Comparison of ENCODE assay signal across 8 cellular contexts in the genomic region with DNA sequence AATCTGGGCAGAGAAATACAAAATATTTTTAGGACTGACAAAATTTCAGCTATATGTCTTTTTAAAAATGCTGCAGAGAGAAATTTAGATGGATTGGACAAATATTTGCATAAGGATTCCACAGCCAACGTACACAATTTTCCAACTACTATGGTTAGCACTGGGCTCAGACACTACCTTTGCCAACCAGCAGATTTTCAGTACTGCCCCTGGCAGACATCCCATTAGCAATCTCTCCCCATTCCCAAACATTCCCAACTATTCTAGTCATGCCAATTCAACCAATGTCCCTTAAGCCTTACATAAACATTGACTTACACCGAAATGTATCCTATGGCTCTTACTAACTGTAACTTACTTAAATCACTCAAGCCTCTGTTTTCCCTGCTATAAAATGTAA. TPM values are rescaled to one million over a fixed set of nuclear protein-coding genes. Genes with fewer than 3 reads are reported as not detected.
DNase-seq lines count a peak whose midpoint lies in the region; ATAC-seq and TF ChIP-seq lines count a peak whose summit lies in the region.
"Not testable (repeated sequence)": the region's sequence is repeated elsewhere in the genome, so short reads cannot be mapped to it uniquely, and the experiment has no call there.
"Had no signal": no experiment of that assay in that cellular context is flagged by ENCODE, and none has a peak within 500 bp of the region (broad histone marks: within the 10 kb centered on the region; RNA-seq: fewer than 3 reads in every experiment).

No MANE protein-coding gene starts in this region.

- peak overlapping the region; percentile 28 for H3K4me3 Mint-ChIP-seq in T-helper 17 cell
- not testable (repeated sequence) for H3K4me3 Mint-ChIP-seq in activated naive CD8-positive, alpha-beta T cell treated with anti-CD3 and anti-CD28 coated beads, Interleukin-2, amount 50 U/mL, for 24 hours

- H3K27ac ChIP-seq in fibroblast of lung (ENCODE audit: insufficient read depth, low read length); mesenchymal stem cell (ENCODE audit: low read length, poor library complexity, severe bottlenecking): not testable (repeated sequence)

- H3K79me1 ChIP-seq in mesenchymal stem cell (replicated peaks; ENCODE audit: low read length, poor library complexity, severe bottlenecking): not testable (repeated sequence)

- peak; percentile 57 for DNase-seq in Daoy (ENCODE audit: low read depth)
- peak; percentile 11 for DNase-seq in HS-27A (ENCODE audit: low read depth)
- peak; percentile 67 for DNase-seq in NCI-H526 treated with DMSO at 0.1 percent for 48 hours (lab: John Stamatoyannopoulos, UW)
- DNase-seq in T-helper 17 cell; activated naive CD8-positive, alpha-beta T cell treated with anti-CD3 and anti-CD28 coated beads, Interleukin-2, amount 50 U/mL, for 24 hours: not testable (repeated sequence)
- peak; percentile 56 to 59 for DNase-seq in fibroblast of lung (ENCODE audit: low read depth in 2 of 2)
- peak; percentile 19 for DNase-seq in mesenchymal stem cell

- H3K79me2 ChIP-seq in fibroblast of lung (ENCODE audit: control insufficient read depth, insufficient read depth, low read length): not testable (repeated sequence)

- WGBS in mesenchymal stem cell: 67% methylated on average over 1 of the region's 2 CpGs

- H3K23ac ChIP-seq in mesenchymal stem cell (ENCODE audit: low read length in 2 of 2): not testable (repeated sequence)

- not testable (repeated sequence) for ATAC-seq in T-helper 17 cell; activated naive CD8-positive, alpha-beta T cell treated with anti-CD3 and anti-CD28 coated beads, Interleukin-2, amount 50 U/mL, for 24 hours

- not testable (repeated sequence) for H3K4me2 ChIP-seq in fibroblast of lung (ENCODE audit: extremely low read depth, insufficient read depth, low read length); mesenchymal stem cell (ENCODE audit: low read length, poor library complexity, severe bottlenecking)

- not testable (repeated sequence) for H3K27me3 ChIP-seq in fibroblast of lung (ENCODE audit: control insufficient read depth, insufficient read depth, low read length); mesenchymal stem cell (ENCODE audit: control insufficient read depth in 1 of 2, insufficient read depth in 1 of 2, low read length in 2 of 2)

- H4K8ac ChIP-seq in mesenchymal stem cell (ENCODE audit: low read length): not testable (repeated sequence)

- TF ChIP-seq CTCF in fibroblast of lung (conservative IDR thresholded peaks at IDR 0.05 in 1 of 2, IDR thresholded peaks at IDR 0.05 in 1 of 2; ENCODE audit: low read depth in 1 of 2, low read length in 2 of 2): not testable (repeated sequence)

- not testable (repeated sequence) for H3K36me3 ChIP-seq in fibroblast of lung (ENCODE audit: control insufficient read depth, insufficient read depth, low read length); mesenchymal stem cell (ENCODE audit: control insufficient read depth in 1 of 2, insufficient read depth in 2 of 2, low read depth in 1 of 2, low read length in 2 of 2)

- not testable (repeated sequence) for H3K14ac ChIP-seq in mesenchymal stem cell (ENCODE audit: low read length in 2 of 2)

- not testable (repeated sequence) for H3K4me3 ChIP-seq in fibroblast of lung (replicated peaks in 1 of 4; ENCODE audit: control extremely low read depth in 1 of 4, insufficient read depth in 1 of 4, low read depth in 3 of 4, low read length in 4 of 4); mesenchymal stem cell (ENCODE audit: insufficient read depth in 1 of 2, low read depth in 1 of 2, low read length in 2 of 2)

- not testable (repeated sequence) for H4K91ac ChIP-seq in mesenchymal stem cell (ENCODE audit: low read length)

- H2BK120ac ChIP-seq in mesenchymal stem cell (ENCODE audit: low read depth, low read length): not testable (repeated sequence)

- H3K27ac Mint-ChIP-seq in T-helper 17 cell: peak overlapping the region; percentile 34
- H3K27ac Mint-ChIP-seq in activated naive CD8-positive, alpha-beta T cell treated with anti-CD3 and anti-CD28 coated beads, Interleukin-2, amount 50 U/mL, for 24 hours: peak overlapping the region; percentile 27

- not testable (repeated sequence) for H3K4me1 ChIP-seq in fibroblast of lung (ENCODE audit: control insufficient read depth, extremely low read depth, insufficient read depth, low read length); mesenchymal stem cell (ENCODE audit: control insufficient read depth, insufficient read depth, low read depth, low read length)

- not testable (repeated sequence) for H3K4me1 Mint-ChIP-seq in T-helper 17 cell
- H3K4me1 Mint-ChIP-seq in activated naive CD8-positive, alpha-beta T cell treated with anti-CD3 and anti-CD28 coated beads, Interleukin-2, amount 50 U/mL, for 24 hours: peaks cover 18% of the 10 kb centered on the region

- not testable (repeated sequence) for H2AK5ac ChIP-seq in mesenchymal stem cell (ENCODE audit: low read length, severe bottlenecking)

- H3K36me3 Mint-ChIP-seq in T-helper 17 cell (ENCODE audit: low read depth); activated naive CD8-positive, alpha-beta T cell treated with anti-CD3 and anti-CD28 coated beads, Interleukin-2, amount 50 U/mL, for 24 hours (ENCODE audit: low read depth): not testable (repeated sequence)

- not testable (repeated sequence) for H4K20me1 ChIP-seq in fibroblast of lung (ENCODE audit: control insufficient read depth, extremely low read depth, insufficient read depth, low read length)

- H3K9ac ChIP-seq in fibroblast of lung (ENCODE audit: insufficient read depth, low read length); mesenchymal stem cell (ENCODE audit: low read length): not testable (repeated sequence)

- H3K4ac ChIP-seq in mesenchymal stem cell (ENCODE audit: low read depth in 1 of 2, low read length in 2 of 2): not testable (repeated sequence)

- H2AFZ ChIP-seq in fibroblast of lung (ENCODE audit: low read length); mesenchymal stem cell (ENCODE audit: low read depth, low read length): not testable (repeated sequence)

- not testable (repeated sequence) for H2BK5ac ChIP-seq in mesenchymal stem cell (ENCODE audit: low read depth, low read length, poor library complexity, severe bottlenecking)

- H3K9me3 ChIP-seq in T-helper 17 cell (ENCODE audit: control insufficient read depth, low read length, poor library complexity, severe bottlenecking); fibroblast of lung (ENCODE audit: control insufficient read depth, insufficient read depth, low read depth, low read length); mesenchymal stem cell (ENCODE audit: control insufficient read depth, low read length): not testable (repeated sequence)

- H3K18ac ChIP-seq in mesenchymal stem cell (ENCODE audit: low read depth in 1 of 2, low read length in 2 of 2): not testable (repeated sequence)

- not testable (repeated sequence) for H2BK12ac ChIP-seq in mesenchymal stem cell (ENCODE audit: low read length in 2 of 2)

- not testable (repeated sequence) for H3K9me3 Mint-ChIP-seq in activated naive CD8-positive, alpha-beta T cell treated with anti-CD3 and anti-CD28 coated beads, Interleukin-2, amount 50 U/mL, for 24 hours

- H2BK15ac ChIP-seq in mesenchymal stem cell (ENCODE audit: low read depth, poor library complexity, severe bottlenecking): not testable (repeated sequence)

- H3K27me3 Mint-ChIP-seq in T-helper 17 cell; activated naive CD8-positive, alpha-beta T cell treated with anti-CD3 and anti-CD28 coated beads, Interleukin-2, amount 50 U/mL, for 24 hours: not testable (repeated sequence)

RNA-seq across cellular contexts. Expression of gene PPIAL4G, which starts 30.3 kb away (rescaled TPM):
- not detected in 2 replicates for total RNA-seq in Daoy (2014; rRNA removed; shearing (Covaris generic))
- total RNA-seq in T-helper 17 cell: under 1 TPM; 0.08 to 0.42 TPM
- not detected in 2 replicates for total RNA-seq in fibroblast of lung
- not detected in 2 replicates for polyA plus RNA-seq in fibroblast of lung
- polyA plus RNA-seq in fibroblast of lung (2012): not detected in 2 replicates
- not detected in 2 replicates for polyA minus RNA-seq in fibroblast of lung (ENCODE audit: low replicate concordance)
- not detected for polyA plus RNA-seq in mesenchymal stem cell (2013, experiment 1 of 2)
- 0.01 TPM for polyA plus RNA-seq in mesenchymal stem cell (2013, experiment 2 of 2)
- total RNA-seq: Peyer's patch had no signal
